Comparison of ENCODE assay signal across 12 cellular contexts in the genomic region with DNA sequence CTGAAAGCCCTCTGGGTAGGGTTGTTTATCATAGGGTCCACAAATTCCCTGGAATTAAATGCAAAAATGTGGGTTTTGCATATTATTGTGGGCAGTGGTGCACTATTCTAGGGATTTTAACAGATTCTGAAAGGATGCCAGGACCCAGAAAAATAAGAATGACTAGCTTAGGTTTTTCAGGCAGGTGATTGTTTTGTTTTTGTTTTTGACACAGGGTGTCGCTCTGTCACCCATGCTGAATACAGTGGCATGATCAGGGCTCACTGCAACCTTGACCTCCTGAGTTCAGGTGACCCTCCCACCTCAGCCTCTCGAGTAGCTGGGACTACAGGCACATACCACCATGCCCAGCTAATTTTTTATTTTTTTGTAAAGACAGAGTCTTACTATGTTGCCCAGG. TPM values are rescaled to one million over a fixed set of nuclear protein-coding genes. Genes with fewer than 3 reads are reported as not detected.
DNase-seq lines count a peak whose midpoint lies in the region; TF ChIP-seq lines count a peak whose summit lies in the region.
"Had no signal": no experiment of that assay in that cellular context is flagged by ENCODE, and none has a peak within 500 bp of the region (broad histone marks: within the 10 kb centered on the region; RNA-seq: fewer than 3 reads in every experiment).

No MANE protein-coding gene starts in this region.

- peak overlapping the region; percentile 82 for H3K27ac ChIP-seq in ACC112 (ENCODE audit: low read depth, low read length)
- peak overlapping the region; percentile 68 for H3K27ac ChIP-seq in osteoblast (ENCODE audit: low read depth, low read length)

- H3K4me3 ChIP-seq in ACC112 (ENCODE audit: low read depth, low read length) (peak overlapping the region; percentile 46), NT2/D1 (ENCODE audit: insufficient read length, low read depth) (no peak overlapping the region), epithelial cell of esophagus (ENCODE audit: low read length) (no peak overlapping the region), osteoblast (ENCODE audit: insufficient read depth, low read length) (no peak overlapping the region)

- H3K36me3 Mint-ChIP-seq in activated CD4-positive, alpha-beta T cell treated with anti-CD3 and anti-CD28 coated beads, Interleukin-2, amount 10 ng/mL, durations not matched to agents 7 days and 5 days (ENCODE audit: low read depth): peaks cover 48% of the 10 kb centered on the region

- TF ChIP-seq CTCF in epithelial cell of esophagus (IDR thresholded peaks at IDR 0.05; ENCODE audit: insufficient read depth, low read depth, low read length, missing control alignments): peak; percentile 5
- TF ChIP-seq CTCF in osteoblast (IDR thresholded peaks at IDR 0.05; ENCODE audit: extremely low read depth, low read depth, low read length): no peak

- POLR2A ChIA-PET in activated CD4-positive, alpha-beta T cell treated with anti-CD3 and anti-CD28 coated beads, Interleukin-2, amount 10 ng/mL, durations not matched to agents 7 days and 5 days (lab: Charles Lee): no interaction called here

- H3K9me3 ChIP-seq in NT2/D1 (ENCODE audit: insufficient read depth, low read length) (no peaks in the 10 kb centered on the region), osteoblast (ENCODE audit: low read depth, low read length) (no peaks in the 10 kb centered on the region)

- H3K79me2 ChIP-seq in ACC112 (ENCODE audit: control insufficient read depth, insufficient read depth, low read length, unreplicated experiment) (no peaks in the 10 kb centered on the region), osteoblast (ENCODE audit: insufficient read depth, low read length) (no peaks in the 10 kb centered on the region)

- H3K4me2 ChIP-seq in osteoblast (ENCODE audit: insufficient read depth, low read length): peak overlapping the region; percentile 49

- H3K4me1 Mint-ChIP-seq in activated CD4-positive, alpha-beta T cell treated with anti-CD3 and anti-CD28 coated beads, Interleukin-2, amount 10 ng/mL, durations not matched to agents 7 days and 5 days: peaks cover 58% of the 10 kb centered on the region

- H3K9ac ChIP-seq in NT2/D1 (ENCODE audit: insufficient read length, low read depth): peak overlapping the region; percentile 7

- peaks cover 2% of the 10 kb centered on the region for H3K27me3 Mint-ChIP-seq in activated CD4-positive, alpha-beta T cell treated with anti-CD3 and anti-CD28 coated beads, Interleukin-2, amount 10 ng/mL, durations not matched to agents 7 days and 5 days

- H2AFZ ChIP-seq in ACC112 (ENCODE audit: low read length, unreplicated experiment) (peak overlapping the region; percentile 93), osteoblast (ENCODE audit: low read length) (peak overlapping the region; percentile 64)

- H3K36me3 ChIP-seq in ACC112 (ENCODE audit: insufficient read depth, low read length) (no peaks in the 10 kb centered on the region), NT2/D1 (ENCODE audit: insufficient read depth, insufficient read length, low read length) (peaks cover 66% of the 10 kb centered on the region), osteoblast (ENCODE audit: insufficient read depth, low read length) (no peaks in the 10 kb centered on the region)

- peaks cover 19% of the 10 kb centered on the region for H3K4me1 ChIP-seq in ACC112 (ENCODE audit: control insufficient read depth, insufficient read depth, low read length, unreplicated experiment)
- H3K4me1 ChIP-seq in NT2/D1 (ENCODE audit: insufficient read depth, insufficient read length): peaks cover 11% of the 10 kb centered on the region
- H3K4me1 ChIP-seq in osteoblast (ENCODE audit: insufficient read depth, low read length): peaks cover 30% of the 10 kb centered on the region

- no peaks in the 10 kb centered on the region for H3K9me3 Mint-ChIP-seq in activated CD4-positive, alpha-beta T cell treated with anti-CD3 and anti-CD28 coated beads, Interleukin-2, amount 10 ng/mL, durations not matched to agents 7 days and 5 days

- CTCF ChIA-PET in activated CD4-positive, alpha-beta T cell treated with anti-CD3 and anti-CD28 coated beads, Interleukin-2, amount 10 ng/mL, durations not matched to agents 7 days and 5 days (lab: Charles Lee): interaction anchor here (0.9 to 1.8 kb wide), 7 partner anchors 8 to 51 kb away, joined by 3 to 6 read pairs (median 3); no protein-coding TSS in a partner anchor

- no peaks in the 10 kb centered on the region for H4K20me1 ChIP-seq in osteoblast (ENCODE audit: insufficient read depth, low read length)

- no peak overlapping the region for H3K4me3 Mint-ChIP-seq in activated CD4-positive, alpha-beta T cell treated with anti-CD3 and anti-CD28 coated beads, Interleukin-2, amount 10 ng/mL, durations not matched to agents 7 days and 5 days

- no peak overlapping the region for H3K27ac Mint-ChIP-seq in activated CD4-positive, alpha-beta T cell treated with anti-CD3 and anti-CD28 coated beads, Interleukin-2, amount 10 ng/mL, durations not matched to agents 7 days and 5 days

- DNase-seq in NT2/D1 (ENCODE audit: low read depth, low spot score) (no peak), epithelial cell of esophagus (ENCODE audit: low read depth) (no peak), osteoblast (ENCODE audit: insufficient read length, low spot score, missing footprints) (no peak), NCI-H1417 (lab: John Stamatoyannopoulos, UW) (no peak), NCI-H1092 treated with DMSO at 0.1 percent for 48 hours (lab: John Stamatoyannopoulos, UW) (no peak), HuH-7 (ENCODE audit: low spot score) (no peak)
- DNase-seq in activated CD4-positive, alpha-beta T cell treated with anti-CD3 and anti-CD28 coated beads, Interleukin-2, amount 10 ng/mL, durations not matched to agents 7 days and 5 days: no peak
- DNase-seq: activated effector memory CD4-positive, alpha-beta T cell treated with anti-CD3 and anti-CD28 coated beads, Interleukin-2, amount 50 U/mL, for 16 hours; effector memory CD4-positive, alpha-beta T cell had no signal

- no peaks in the 10 kb centered on the region for H3K27me3 ChIP-seq in ACC112 (ENCODE audit: insufficient read depth, low read length)
- no peaks in the 10 kb centered on the region for H3K27me3 ChIP-seq in NT2/D1 (ENCODE audit: insufficient read depth, insufficient read length)
- no peaks in the 10 kb centered on the region for H3K27me3 ChIP-seq in osteoblast (ENCODE audit: insufficient read depth, low read length)

RNA-seq across cellular contexts. Expression of gene GALNT6, which starts 19.2 kb away (rescaled TPM):
- total RNA-seq in osteoblast: 7.1 and 9.8 TPM in 2 replicates
- 10 to 100 TPM; 17.5 to 18.9 TPM for total RNA-seq in activated CD4-positive, alpha-beta T cell treated with anti-CD3 and anti-CD28 coated beads, Interleukin-2, amount 10 ng/mL, durations not matched to agents 7 days and 5 days

RNA-seq across cellular contexts. Expression of gene CELA1, which starts 25.5 kb away (rescaled TPM):
- not detected in 2 replicates for total RNA-seq in osteoblast
- not detected for total RNA-seq in activated CD4-positive, alpha-beta T cell treated with anti-CD3 and anti-CD28 coated beads, Interleukin-2, amount 10 ng/mL, durations not matched to agents 7 days and 5 days
- total RNA-seq: G401, renal cortical epithelial cell had no signal

RNA-seq across cellular contexts. Expression of gene BIN2, which starts 48.0 kb away (rescaled TPM):
- total RNA-seq in osteoblast: under 0.01 TPM in 1 of 2 replicates, not detected in the other
- 100 to 1,000 TPM; 200 to 226 TPM for total RNA-seq in activated CD4-positive, alpha-beta T cell treated with anti-CD3 and anti-CD28 coated beads, Interleukin-2, amount 10 ng/mL, durations not matched to agents 7 days and 5 days
- total RNA-seq: G401, renal cortical epithelial cell had no signal

RNA-seq across cellular contexts. Expression of gene SLC4A8, which starts 52.6 kb away (rescaled TPM):
- 1.2 and 2.9 TPM in 2 replicates for total RNA-seq in osteoblast
- 1 to 10 TPM; 2.9 to 4.4 TPM for total RNA-seq in activated CD4-positive, alpha-beta T cell treated with anti-CD3 and anti-CD28 coated beads, Interleukin-2, amount 10 ng/mL, durations not matched to agents 7 days and 5 days

Comparison
In these comparisons a context has a peak if more than half of its experiments do, and no peak if none do; other contexts are left out.
1. RNA of gene BIN2, which starts 48.0 kb away (total RNA-seq): 200 to 226 TPM in activated CD4-positive, alpha-beta T cell treated with anti-CD3 and anti-CD28 coated beads, Interleukin-2, amount 10 ng/mL, durations not matched to agents 7 days and 5 days; under 0.01 TPM in osteoblast; every median in the first group is over 100 times any median in the second.